24 cellular contexts compared by ENCODE assay signal in the genomic region with DNA sequence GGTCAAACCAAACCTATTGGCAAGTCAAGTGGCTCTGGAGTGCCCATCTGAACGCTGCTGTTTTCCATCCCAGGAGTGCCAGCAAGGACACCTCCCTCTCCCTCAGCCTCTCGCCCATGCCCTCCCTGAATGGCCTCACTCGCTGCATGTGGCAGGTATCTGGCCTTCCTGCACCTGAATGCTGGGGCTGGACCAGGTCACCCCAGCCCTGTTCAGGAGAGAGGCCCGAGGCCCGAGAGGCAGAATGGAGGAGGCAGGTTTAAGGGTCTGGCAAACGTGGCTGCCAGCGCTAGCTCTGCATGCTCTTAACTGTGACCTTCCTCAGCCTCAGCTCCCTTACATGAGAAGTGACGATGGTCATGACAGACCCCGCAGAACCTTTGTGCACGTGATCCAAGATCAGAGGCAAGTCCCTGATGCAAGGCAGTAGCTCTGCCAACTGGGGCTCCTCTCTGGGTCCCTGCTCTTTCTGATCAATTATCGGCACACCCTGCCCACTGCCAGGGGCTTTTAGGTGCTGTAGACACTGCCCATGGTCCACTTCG.
DNase-seq lines count a peak whose midpoint lies in the region; ATAC-seq, FAIRE-seq and TF ChIP-seq lines count a peak whose summit lies in the region.
"Had no signal": no experiment of that assay in that cellular context is flagged by ENCODE, and none has a peak within 500 bp of the region (broad histone marks: within the 10 kb centered on the region; RNA-seq: fewer than 3 reads in every experiment).

No MANE protein-coding gene starts in this region.

- DNase-seq in IMR-90: no peak
- DNase-seq in H1 (ENCODE audit: low read depth in 1 of 2, low spot score in 2 of 2): no peak
- no peak for DNase-seq in neural progenitor cell (ENCODE audit: low spot score)
- peak; percentile 45 for DNase-seq in sciatic nerve (ENCODE audit: low spot score)
- no peak for DNase-seq in NCI-H510A (lab: John Stamatoyannopoulos, UW)
- no peak for DNase-seq in AG08395 (ENCODE audit: low spot score)
- DNase-seq: C1 segment of cervical spinal cord; CD4-positive, alpha-beta memory T cell; COR-L47; DMS53; GOT3; HCEC 1CT; KG1; MG63; NCI-H1694; NCI-H2029 treated with DMSO at 0.1 percent for 48 hours; NCI-H2227 treated with DMSO at 0.1 percent for 48 hours; NCI-H69; OCI-M1; Peyer's patch; SK-N-SH had no signal

- H2AK9ac ChIP-seq in IMR-90 (replicated peaks; ENCODE audit: low read depth, low read length, poor library complexity): no peak overlapping the region

- no peak overlapping the region for H2BK20ac ChIP-seq in IMR-90 (ENCODE audit: low read depth, low read length)
- H2BK20ac ChIP-seq in H1 (ENCODE audit: low read length): no peak overlapping the region

- H2BK12ac ChIP-seq in H1 (ENCODE audit: low read depth, low read length): no peak overlapping the region

- no peak for TF ChIP-seq POLR2A in IMR-90 (IDR thresholded peaks at IDR 0.05; ENCODE audit: low read depth, low read length)
- no peak for TF ChIP-seq POLR2A in H1 (IDR thresholded peaks at IDR 0.05; ENCODE audit: control extremely low read depth in 1 of 2, low read depth in 2 of 2, low read length in 2 of 2)

- no peak overlapping the region for H4K8ac ChIP-seq in IMR-90 (ENCODE audit: low read depth in 2 of 2, low read length in 2 of 2)
- peak overlapping the region; percentile 11; the same call in 1 of the 2 replicates for H4K8ac ChIP-seq in H1 (ENCODE audit: extremely low read depth, insufficient read depth, low read length)

- H3K27me3 Mint-ChIP-seq in neural progenitor cell (ENCODE audit: insufficient read depth, low read depth): peaks cover 8% of the 10 kb centered on the region

- H3K4me1 ChIP-seq in IMR-90 (ENCODE audit: control insufficient read depth, insufficient read depth, low read length): peaks cover 16% of the 10 kb centered on the region
- peaks cover 0 to 10% (median 2%) of the 10 kb centered on the region in 4 experiments; a peak in 3 of 7 replicates for H3K4me1 ChIP-seq in H1 (replicated peaks in 1 of 4; ENCODE audit: control insufficient read depth in 3 of 4, insufficient read depth in 4 of 4, low read length in 3 of 4)
- H3K4me1 ChIP-seq in neural progenitor cell: no peaks in the 10 kb centered on the region

- no peak overlapping the region for H3K23ac ChIP-seq in IMR-90 (ENCODE audit: low read depth, low read length)
- no peak overlapping the region for H3K23ac ChIP-seq in H1 (ENCODE audit: insufficient read length)

- peak overlapping the region; percentile 17 for H2AFZ ChIP-seq in IMR-90 (replicated peaks; ENCODE audit: low read length, poor library complexity)
- no peak overlapping the region for H2AFZ ChIP-seq in H1 (ENCODE audit: low read length)
- no peak overlapping the region for H2AFZ ChIP-seq in neural progenitor cell (replicated peaks)

- TF ChIP-seq CTCF in IMR-90 (conservative IDR thresholded peaks at IDR 0.05; ENCODE audit: low read depth, low read length): no peak
- TF ChIP-seq CTCF in H1 (IDR thresholded peaks at IDR 0.05; ENCODE audit: control extremely low read depth in 1 of 3, insufficient read depth in 1 of 3, low read depth in 1 of 3, low read length in 3 of 3): no peak
- no peak for TF ChIP-seq CTCF in neural progenitor cell (IDR thresholded peaks at IDR 0.05)

- no peak overlapping the region for H2AK5ac ChIP-seq in IMR-90 (ENCODE audit: low read depth, low read length)
- H2AK5ac ChIP-seq in H1 (ENCODE audit: low read depth, low read length): no peak overlapping the region

- H3K9me3 ChIP-seq in IMR-90 (ENCODE audit: control insufficient read depth, insufficient read depth, low read length): no peaks in the 10 kb centered on the region
- H3K9me3 ChIP-seq in H1 (ENCODE audit: insufficient read depth in 2 of 2, low read depth in 1 of 2, low read length in 1 of 2): no peaks in the 10 kb centered on the region
- H3K9me3 ChIP-seq in neural progenitor cell (ENCODE audit: low read depth): no peaks in the 10 kb centered on the region
- H3K9me3 ChIP-seq: A549, MG63, Peyer's patch, SK-N-SH had no signal

- peak overlapping the region; percentile 47 for H3K27ac Mint-ChIP-seq in neural progenitor cell
- H3K27ac Mint-ChIP-seq: CD4-positive, alpha-beta memory T cell had no signal

- H3K27ac ChIP-seq in IMR-90 (ENCODE audit: insufficient read depth, low read length) (no peak overlapping the region), H1 (ENCODE audit: low read depth, low read length) (no peak overlapping the region), neural progenitor cell (no peak overlapping the region)
- H3K27ac ChIP-seq: A549 had no signal

- no peak overlapping the region for H3K56ac ChIP-seq in IMR-90 (ENCODE audit: extremely low read depth, insufficient read depth, low read length)
- no peak overlapping the region for H3K56ac ChIP-seq in H1 (replicated peaks; ENCODE audit: insufficient read length, low read depth, low read length)

- H3K4me2 ChIP-seq in IMR-90 (ENCODE audit: low read depth, low read length): no peak overlapping the region
- no peak overlapping the region for H3K4me2 ChIP-seq in H1 (ENCODE audit: insufficient read depth in 1 of 2, low read depth in 2 of 2, low read length in 2 of 2)
- H3K4me2 ChIP-seq in neural progenitor cell: no peak overlapping the region
- H3K4me2 ChIP-seq: A549, SK-N-SH had no signal

- H3K4ac ChIP-seq in IMR-90 (ENCODE audit: low read depth, low read length) (no peak overlapping the region), H1 (replicated peaks; ENCODE audit: insufficient read length, low read depth, low read length) (no peak overlapping the region)

- in situ Hi-C loops in IMR-90 (cut with MboI; ENCODE audit: low sequenced_read_pairs): no loop called here

- no peak for FAIRE-seq in H1 (lab: Jason Lieb, UNC)
- FAIRE-seq: A549, G401.6 had no signal

- CTCF ChIA-PET in IMR-90 (lab: Yijun Ruan, JAX): no interaction called here
- CTCF ChIA-PET in H1 (lab: Charles Lee; ENCODE audit: partially characterized antibody): interaction anchor here (1.2 to 2.7 kb wide), 3 partner anchors 9 to 424 kb away, joined by 3 to 10 read pairs (median 3); no protein-coding TSS in a partner anchor

- H3K27me3 ChIP-seq in IMR-90 (ENCODE audit: control insufficient read depth, insufficient read depth, low read length) (no peaks in the 10 kb centered on the region; the same call in 1 of the 2 replicates), H1 (replicated peaks in 1 of 4; ENCODE audit: control insufficient read depth in 3 of 4, extremely low read depth in 1 of 4, insufficient read depth in 3 of 4, low read length in 3 of 4) (no peaks in the 10 kb centered on the region; a peak in 2 of 7 replicates), neural progenitor cell (no peaks in the 10 kb centered on the region)
- H3K27me3 ChIP-seq: MG63, Peyer's patch had no signal

- H2BK15ac ChIP-seq in IMR-90 (ENCODE audit: low read depth, low read length) (no peak overlapping the region), H1 (ENCODE audit: low read length) (no peak overlapping the region)

- H3K9ac ChIP-seq in IMR-90 (ENCODE audit: low read depth, low read length): no peak overlapping the region
- no peak overlapping the region for H3K9ac ChIP-seq in H1 (replicated peaks in 1 of 4; ENCODE audit: extremely low read depth in 1 of 4, low read depth in 3 of 4, low read length in 3 of 4)
- H3K9ac ChIP-seq in neural progenitor cell: no peak overlapping the region
- H3K9ac ChIP-seq: SK-N-SH had no signal

- peaks cover 59% of the 10 kb centered on the region for H3K4me1 Mint-ChIP-seq in neural progenitor cell
- H3K4me1 Mint-ChIP-seq: CD4-positive, alpha-beta memory T cell had no signal

- peaks cover 6% of the 10 kb centered on the region; the same call in 1 of the 2 replicates for H3K9me1 ChIP-seq in IMR-90 (ENCODE audit: insufficient read depth, low read length)

- no peaks in the 10 kb centered on the region for H4K20me1 ChIP-seq in IMR-90 (ENCODE audit: insufficient read depth, low read length)
- H4K20me1 ChIP-seq in H1 (replicated peaks in 1 of 2; ENCODE audit: control insufficient read depth in 1 of 2, insufficient read depth in 2 of 2, low read length in 2 of 2): peaks cover 0 to 3% of the 10 kb centered on the region in 2 experiments
- no peaks in the 10 kb centered on the region for H4K20me1 ChIP-seq in neural progenitor cell (ENCODE audit: low read depth)

- H4K5ac ChIP-seq in IMR-90 (ENCODE audit: low read depth, low read length) (no peak overlapping the region), H1 (ENCODE audit: insufficient read length, low read depth, low read length) (no peak overlapping the region)

- dilution Hi-C loops in IMR-90 (cut with HindIII; ENCODE audit: low sequenced_read_pairs, unreplicated experiment): no loop called here

- 87% methylated on average over 3 of the region's 12 CpGs; no CpG with 5 or more reads in 1 of the 2 experiments for WGBS in IMR-90 (ENCODE audit: extremely low coverage in 2 of 2, insufficient read length in 1 of 2), 2 experiments
- WGBS in H1 (ENCODE audit: extremely low coverage in 1 of 2, insufficient coverage in 1 of 2, insufficient read length in 1 of 2, insufficient replicate concordance in 2 of 2, low coverage in 1 of 2, low lambda C conversion rate in 2 of 2, missing lambda C conversion rate in 1 of 2), 2 experiments: 89% methylated on average over 12 of the region's 12 CpGs; no CpG with 5 or more reads in 1 of the 2 experiments

- H3K79me2 ChIP-seq in H1 (ENCODE audit: control insufficient read depth in 1 of 2, insufficient read depth in 2 of 2, low read length in 2 of 2): no peaks in the 10 kb centered on the region
- H3K79me2 ChIP-seq in neural progenitor cell (ENCODE audit: low read depth): no peaks in the 10 kb centered on the region

- intact Hi-C loops in IMR-90 (cut with micrococcal nuclease): no loop called here
- intact Hi-C loops in sciatic nerve (cut with DNase I): no loop called here

- TF ChIP-seq RAD21 in IMR-90 (IDR thresholded peaks at IDR 0.05; ENCODE audit: low read length) (no peak), H1 (IDR thresholded peaks at IDR 0.05 in 1 of 2, conservative IDR thresholded peaks at IDR 0.05 in 1 of 2; ENCODE audit: low read depth in 2 of 2, low read length in 2 of 2) (no peak)

- H3K4me3 Mint-ChIP-seq in neural progenitor cell: no peak overlapping the region
- H3K4me3 Mint-ChIP-seq: CD4-positive, alpha-beta memory T cell had no signal

- H4K91ac ChIP-seq in IMR-90 (ENCODE audit: insufficient read depth, low read depth, low read length): no peak overlapping the region
- H4K91ac ChIP-seq in H1 (replicated peaks; ENCODE audit: insufficient read length, low read length): no peak overlapping the region

- H2BK120ac ChIP-seq in IMR-90 (ENCODE audit: low read depth, low read length): no peak overlapping the region
- no peak overlapping the region for H2BK120ac ChIP-seq in H1 (replicated peaks; ENCODE audit: low read depth, low read length)

- H3K18ac ChIP-seq in IMR-90 (ENCODE audit: low read depth, low read length) (no peak overlapping the region), H1 (ENCODE audit: extremely low read depth, low read length) (no peak overlapping the region; the same call in 1 of the 2 replicates)

- no TSS peak for BruUV-seq in IMR-90 (replicated peaks; lab: Mats Ljungman, UMichigan)

- H3K23me2 ChIP-seq in H1 (ENCODE audit: low read depth, low read length): peaks cover 3% of the 10 kb centered on the region; the same call in 1 of the 2 replicates

- H2BK5ac ChIP-seq in IMR-90 (ENCODE audit: low read depth, low read length, poor library complexity, severe bottlenecking) (no peak overlapping the region), H1 (ENCODE audit: low read depth, low read length) (no peak overlapping the region)

- TF ChIP-seq EP300 in H1 (IDR thresholded peaks at IDR 0.05; ENCODE audit: borderline replicate concordance in 1 of 2, low read depth in 2 of 2, low read length in 2 of 2): no peak

- H3K14ac ChIP-seq in IMR-90 (replicated peaks; ENCODE audit: low read depth, low read length) (no peak overlapping the region), H1 (ENCODE audit: insufficient read length) (no peak overlapping the region)

- ATAC-seq in IMR-90 (ENCODE audit: low read depth) (no peak), sciatic nerve (no peak), GM21723 (IDR thresholded peaks at IDR 0.05; ENCODE audit: unreplicated experiment) (no peak)
- ATAC-seq: A549 had no signal

- no peaks in the 10 kb centered on the region for H3K36me3 Mint-ChIP-seq in neural progenitor cell
- H3K36me3 Mint-ChIP-seq: CD4-positive, alpha-beta memory T cell had no signal

- H3K4me3 ChIP-seq in IMR-90 (ENCODE audit: insufficient read depth, low read depth, low read length) (no peak overlapping the region), H1 (ENCODE audit: extremely low read depth in 1 of 4, insufficient read depth in 2 of 4, low read depth in 3 of 4, low read length in 4 of 4) (no peak overlapping the region), neural progenitor cell (no peak overlapping the region)
- H3K4me3 ChIP-seq: A549, MG63, Peyer's patch had no signal

- H3K36me3 ChIP-seq in IMR-90 (ENCODE audit: control insufficient read depth, insufficient read depth, low read length) (no peaks in the 10 kb centered on the region), H1 (ENCODE audit: control insufficient read depth in 2 of 4, insufficient read depth in 4 of 4, low read length in 3 of 4) (no peaks in the 10 kb centered on the region), neural progenitor cell (no peaks in the 10 kb centered on the region)
- H3K36me3 ChIP-seq: MG63, Peyer's patch had no signal

- H3K79me1 ChIP-seq in IMR-90 (ENCODE audit: low read depth in 1 of 2, low read length in 2 of 2) (no peaks in the 10 kb centered on the region), H1 (ENCODE audit: low read depth, low read length) (no peaks in the 10 kb centered on the region)

- H3K9me3 Mint-ChIP-seq in neural progenitor cell: no peaks in the 10 kb centered on the region
- H3K9me3 Mint-ChIP-seq: CD4-positive, alpha-beta memory T cell had no signal

- POLR2A ChIA-PET in IMR-90 (lab: Charles Lee; ENCODE audit: unreplicated experiment): no interaction called here
- POLR2A ChIA-PET in H1 (lab: Charles Lee; ENCODE audit: partially characterized antibody): no interaction called here

- H3F3A ChIP-seq in neural progenitor cell (ENCODE audit: low read depth): peaks cover 3% of the 10 kb centered on the region
